In the genomic region with DNA sequence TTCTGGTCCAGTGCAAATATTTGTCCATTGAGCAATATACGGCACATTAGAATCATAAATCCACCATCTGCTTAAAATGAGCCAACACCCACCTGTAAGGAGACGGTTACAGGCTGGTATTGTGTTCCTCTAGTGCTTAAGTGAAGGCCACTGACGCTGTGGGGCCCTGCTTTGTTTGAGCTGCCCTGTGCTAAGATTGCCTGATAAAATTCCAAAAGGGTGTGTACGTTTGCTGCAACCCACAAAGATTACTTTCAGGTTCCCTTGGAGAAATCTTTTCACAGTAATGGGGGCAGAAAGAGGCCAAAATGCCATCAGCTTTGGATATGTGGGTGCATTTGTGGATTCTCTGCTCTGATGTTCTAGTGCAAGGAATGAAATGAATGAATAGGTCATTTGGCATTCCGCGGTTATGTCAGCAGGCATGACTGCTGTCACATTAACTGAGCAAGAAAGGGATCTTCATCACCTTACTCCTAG, we compare ENCODE assay signal across 14 cellular contexts. TPM values are rescaled to one million over a fixed set of nuclear protein-coding genes. Genes with fewer than 3 reads are reported as not detected.
DNase-seq lines count a peak whose midpoint lies in the region; ATAC-seq, FAIRE-seq and TF ChIP-seq lines count a peak whose summit lies in the region.
"Had no signal": no experiment of that assay in that cellular context is flagged by ENCODE, and none has a peak within 500 bp of the region (broad histone marks: within the 10 kb centered on the region; RNA-seq: fewer than 3 reads in every experiment).

No MANE protein-coding gene starts in this region.

- no TSS peak for BruUV-seq in HCT116 (replicated peaks; lab: Mats Ljungman, UMichigan)

- no peak overlapping the region for H3K14ac ChIP-seq in trophoblast cell (ENCODE audit: low read length)

- H3K4me1 Mint-ChIP-seq in CD8-positive, alpha-beta memory T cell: no peaks in the 10 kb centered on the region
- H3K4me1 Mint-ChIP-seq in CD8-positive, alpha-beta T cell (ENCODE audit: low read depth): peaks cover 2% of the 10 kb centered on the region

- no peak for TF ChIP-seq POLR2A in HCT116 (IDR thresholded peaks at IDR 0.05; ENCODE audit: borderline replicate concordance, extremely low read depth, insufficient read depth, insufficient read length)

- H3K4me3 ChIP-seq in HCT116 (replicated peaks in 1 of 2; ENCODE audit: low read depth in 1 of 2, low read length in 2 of 2) (no peak overlapping the region), trophoblast cell (ENCODE audit: low read depth, low read length) (no peak overlapping the region)
- H3K4me3 ChIP-seq in CD8-positive, alpha-beta memory T cell (ENCODE audit: low read length): no peak overlapping the region
- no peak overlapping the region for H3K4me3 ChIP-seq in CD8-positive, alpha-beta T cell (ENCODE audit: low read depth, low read length)
- H3K4me3 ChIP-seq: tibial artery had no signal

- no peak overlapping the region for H4K12ac ChIP-seq in trophoblast cell (ENCODE audit: low read depth, low read length)

- H3K9me2 ChIP-seq in HCT116 (ENCODE audit: insufficient read depth): no peaks in the 10 kb centered on the region; the same call in 1 of the 2 replicates

- no peak overlapping the region for H3K23ac ChIP-seq in trophoblast cell (ENCODE audit: low read length)

- no peak overlapping the region for H3K18ac ChIP-seq in trophoblast cell (ENCODE audit: low read length)

- CTCF ChIA-PET in HCT116 (lab: Charles Lee): no interaction called here
- CTCF ChIA-PET in CD8-positive, alpha-beta memory T cell (lab: Charles Lee): no interaction called here
- CTCF ChIA-PET in CD8-positive, alpha-beta T cell (lab: Charles Lee): no interaction called here

- TF ChIP-seq CTCF in HCT116 (IDR thresholded peaks at IDR 0.05 in 2 of 3, conservative IDR thresholded peaks at IDR 0.05 in 1 of 3; ENCODE audit: borderline replicate concordance in 1 of 3, insufficient read depth in 1 of 3, low read depth in 2 of 3, low read length in 2 of 3) (no peak), GM13977 (IDR thresholded peaks at IDR 0.05; ENCODE audit: extremely low read depth, insufficient read depth, missing control alignments) (no peak)
- no peak for TF ChIP-seq CTCF in CD8-positive, alpha-beta T cell (IDR thresholded peaks at IDR 0.05)

- intact Hi-C loops in HCT116 (cut with micrococcal nuclease): no loop called here
- intact Hi-C loops in CD8-positive, alpha-beta T cell (cut with DNase I, micrococcal nuclease): no loop called here

- no peak overlapping the region for H2BK12ac ChIP-seq in trophoblast cell (ENCODE audit: low read length)

- no peaks in the 10 kb centered on the region for H3K36me3 Mint-ChIP-seq in CD8-positive, alpha-beta memory T cell
- no peaks in the 10 kb centered on the region for H3K36me3 Mint-ChIP-seq in CD8-positive, alpha-beta T cell

- H3K9me3 Mint-ChIP-seq in CD8-positive, alpha-beta memory T cell: peaks cover 0 to 2% (median 0%) of the 10 kb centered on the region in 5 donors
- no peaks in the 10 kb centered on the region for H3K9me3 Mint-ChIP-seq in CD8-positive, alpha-beta T cell

- no peak overlapping the region for H3K27ac Mint-ChIP-seq in CD8-positive, alpha-beta memory T cell
- no peak overlapping the region for H3K27ac Mint-ChIP-seq in CD8-positive, alpha-beta T cell

- H3K4ac ChIP-seq in trophoblast cell (ENCODE audit: low read depth, low read length): no peak overlapping the region

- POLR2A ChIA-PET in HCT116 (lab: Charles Lee): no interaction called here
- POLR2A ChIA-PET in CD8-positive, alpha-beta memory T cell (lab: Charles Lee): no interaction called here
- POLR2A ChIA-PET in CD8-positive, alpha-beta T cell (lab: Charles Lee): no interaction called here

- H3K27me3 ChIP-seq in HCT116 (ENCODE audit: insufficient read depth, low read length) (no peaks in the 10 kb centered on the region), trophoblast cell (ENCODE audit: insufficient read depth, low read length) (no peaks in the 10 kb centered on the region)
- H3K27me3 ChIP-seq in CD8-positive, alpha-beta memory T cell (ENCODE audit: insufficient read depth, low read length, poor library complexity, severe bottlenecking): no peaks in the 10 kb centered on the region
- H3K27me3 ChIP-seq in CD8-positive, alpha-beta T cell (ENCODE audit: insufficient read depth, low read length): no peaks in the 10 kb centered on the region
- H3K27me3 ChIP-seq: tibial artery had no signal

- no peak overlapping the region for H2AK5ac ChIP-seq in trophoblast cell (ENCODE audit: low read length)

- peaks cover 8 to 52% of the 10 kb centered on the region in 2 donors for H3K27me3 Mint-ChIP-seq in CD8-positive, alpha-beta memory T cell
- H3K27me3 Mint-ChIP-seq in CD8-positive, alpha-beta T cell (ENCODE audit: low read depth): peaks cover 16% of the 10 kb centered on the region

- H3K79me1 ChIP-seq in trophoblast cell (ENCODE audit: low read length): no peaks in the 10 kb centered on the region

- H3K79me2 ChIP-seq in HCT116 (ENCODE audit: insufficient read depth, low read length): no peaks in the 10 kb centered on the region
- no peaks in the 10 kb centered on the region for H3K79me2 ChIP-seq in trophoblast cell (ENCODE audit: control insufficient read depth, insufficient read depth, low read length, poor library complexity)

- H3K27ac ChIP-seq in HCT116 (ENCODE audit: low read depth, low read length) (no peak overlapping the region), trophoblast cell (ENCODE audit: low read depth, low read length) (no peak overlapping the region)
- H3K27ac ChIP-seq in CD8-positive, alpha-beta memory T cell (ENCODE audit: low read depth, low read length): no peak overlapping the region
- no peak overlapping the region for H3K27ac ChIP-seq in CD8-positive, alpha-beta T cell (ENCODE audit: low read depth, low read length)
- H3K27ac ChIP-seq: tibial artery, WERI-Rb-1 had no signal

- in situ Hi-C loops in GM13977 (cut with MboI; ENCODE audit: low pct_unique_long_range_greater_than_20kb, low sequenced_read_pairs, unreplicated experiment): no loop called here

- H4K20me1 ChIP-seq in HCT116 (ENCODE audit: insufficient read depth): no peaks in the 10 kb centered on the region

- no peak for TF ChIP-seq RAD21 in HCT116 (IDR thresholded peaks at IDR 0.05; ENCODE audit: low read depth)

- no peak overlapping the region for H3K9ac ChIP-seq in HCT116 (ENCODE audit: low read length)
- H3K9ac ChIP-seq in trophoblast cell (ENCODE audit: low read length): no peak overlapping the region

- FAIRE-seq in RCC 7860 (lab: Jason Lieb, UNC): no peak

- ATAC-seq in HCT116: no peak; the same call in 1 of the 2 replicates
- no peak for ATAC-seq in CD8-positive, alpha-beta T cell

- no CpG with 5 or more reads among the region's 6 CpGs for WGBS in trophoblast cell (ENCODE audit: extremely low coverage, insufficient coverage, insufficient read length)

- H3K4me2 ChIP-seq in HCT116 (ENCODE audit: low read length): no peak overlapping the region
- H3K4me2 ChIP-seq in trophoblast cell (ENCODE audit: low read length): peak overlapping the region; percentile 17

- H2AFZ ChIP-seq in HCT116 (ENCODE audit: low read depth, low read length, poor library complexity, severe bottlenecking): peak overlapping the region; percentile 45
- H2AFZ ChIP-seq in trophoblast cell (ENCODE audit: insufficient read depth, low read length, poor library complexity): no peak overlapping the region

- no peaks in the 10 kb centered on the region for H3K36me3 ChIP-seq in HCT116 (ENCODE audit: control insufficient read depth in 1 of 2, insufficient read depth in 2 of 2, low read length in 2 of 2)
- no peaks in the 10 kb centered on the region for H3K36me3 ChIP-seq in trophoblast cell (ENCODE audit: control insufficient read depth in 1 of 2, insufficient read depth in 2 of 2, low read length in 2 of 2)
- H3K36me3 ChIP-seq in CD8-positive, alpha-beta memory T cell (ENCODE audit: insufficient read depth, low read length): no peaks in the 10 kb centered on the region
- H3K36me3 ChIP-seq in CD8-positive, alpha-beta T cell (ENCODE audit: insufficient read depth, low read length): no peaks in the 10 kb centered on the region
- H3K36me3 ChIP-seq: tibial artery, WERI-Rb-1 had no signal

- no peak for DNase-seq in HCT116 (ENCODE audit: low read depth, low spot score)
- peak; percentile 73 for DNase-seq in NCI-H2171 treated with DMSO at 0.1 percent for 48 hours (lab: John Stamatoyannopoulos, UW)
- DNase-seq in dedifferentiated amniotic fluid mesenchymal stem cell (ENCODE audit: extremely low spot score): peak; percentile 34
- peak; percentile 91 to 95 for DNase-seq in trophoblast cell
- no peak for DNase-seq in GM13977 (ENCODE audit: low spot score)
- no peak for DNase-seq in CD8-positive, alpha-beta memory T cell
- DNase-seq in RCC 7860 (ENCODE audit: low spot score): no peak
- no peak for DNase-seq in CD8-positive, alpha-beta T cell
- DNase-seq: NCI-H2227 treated with DMSO at 0.1 percent for 48 hours; stimulated activated CD4-positive, alpha-beta T cell treated with anti-CD3 and anti-CD28 coated beads, Interleukin-2, amount 100 ng/mL, for 24 hours; tibial artery; WERI-Rb-1 had no signal

- H3K9me3 ChIP-seq in HCT116 (ENCODE audit: control insufficient read depth in 1 of 2, insufficient read depth in 1 of 2, low read depth in 1 of 2, low read length in 2 of 2) (no peaks in the 10 kb centered on the region), trophoblast cell (ENCODE audit: insufficient read depth, low read depth, low read length) (no peaks in the 10 kb centered on the region)
- no peaks in the 10 kb centered on the region for H3K9me3 ChIP-seq in CD8-positive, alpha-beta memory T cell (ENCODE audit: low read length)
- no peaks in the 10 kb centered on the region for H3K9me3 ChIP-seq in CD8-positive, alpha-beta T cell (ENCODE audit: low read length)
- H3K9me3 ChIP-seq: tibial artery had no signal

- H3K4me3 Mint-ChIP-seq in CD8-positive, alpha-beta memory T cell: no peak overlapping the region
- no peak overlapping the region for H3K4me3 Mint-ChIP-seq in CD8-positive, alpha-beta T cell

- H2BK120ac ChIP-seq in trophoblast cell (ENCODE audit: insufficient read depth, low read length, poor library complexity): no peak overlapping the region

- RAD21 ChIA-PET in HCT116 (lab: Charles Lee; ENCODE audit: low non-redundant PET in 1 of 2, low total read pairs in 2 of 2, uncharacterized antibody in 2 of 2, unreplicated experiment in 2 of 2): no interaction called here

- H4K91ac ChIP-seq in trophoblast cell (ENCODE audit: low read depth, low read length): no peak overlapping the region

- H3K4me1 ChIP-seq in HCT116 (ENCODE audit: control insufficient read depth in 1 of 2, insufficient read depth in 2 of 2, low read length in 2 of 2): peaks cover 3 to 6% of the 10 kb centered on the region in 2 experiments; a peak in 2 of 4 replicates
- H3K4me1 ChIP-seq in trophoblast cell (ENCODE audit: control insufficient read depth in 1 of 2, insufficient read depth in 2 of 2, low read length in 2 of 2): peaks cover 4 to 7% of the 10 kb centered on the region in 2 experiments
- H3K4me1 ChIP-seq in CD8-positive, alpha-beta memory T cell (ENCODE audit: insufficient read depth, low read length): no peaks in the 10 kb centered on the region
- H3K4me1 ChIP-seq in CD8-positive, alpha-beta T cell (ENCODE audit: insufficient read depth, low read length): no peaks in the 10 kb centered on the region
- H3K4me1 ChIP-seq: tibial artery had no signal

- no peak overlapping the region for H2BK5ac ChIP-seq in trophoblast cell (ENCODE audit: low read depth, low read length, poor library complexity)

- no peak overlapping the region for H4K8ac ChIP-seq in trophoblast cell (ENCODE audit: low read depth, low read length)

RNA-seq across cellular contexts. Expression of a gene that starts 34.4 kb away (rescaled TPM):
- not detected for total RNA-seq in HCT116 (2021; ENCODE audit: unreplicated experiment)
- not detected in 2 replicates for polyA plus RNA-seq in HCT116 (2012)
- 0.12 TPM in 1 of 2 replicates, not detected in the other for polyA plus RNA-seq in trophoblast cell (2013)
- not detected for total RNA-seq in CD8-positive, alpha-beta memory T cell
- polyA plus RNA-seq in CD8-positive, alpha-beta memory T cell: not detected
- total RNA-seq in CD8-positive, alpha-beta T cell: not detected
- total RNA-seq: epithelial cell of proximal tubule, mononuclear cell had no signal

RNA-seq across cellular contexts. Expression of a gene that starts 42.6 kb away (rescaled TPM):
- total RNA-seq in HCT116 (2021; ENCODE audit: unreplicated experiment): 0.93 TPM
- not detected in 2 replicates for polyA plus RNA-seq in HCT116 (2012)
- 0.31 and 0.68 TPM in 2 replicates for polyA plus RNA-seq in trophoblast cell (2013)
- total RNA-seq in CD8-positive, alpha-beta memory T cell: not detected
- polyA plus RNA-seq in CD8-positive, alpha-beta memory T cell: not detected
- total RNA-seq in CD8-positive, alpha-beta T cell: not detected
- total RNA-seq: mononuclear cell had no signal

Comparison
In these comparisons a context has a peak if more than half of its experiments do, and no peak if none do; other contexts are left out.
1. DNase-seq: peak in NCI-H2171 treated with DMSO at 0.1 percent for 48 hours (single experiment), dedifferentiated amniotic fluid mesenchymal stem cell (single experiment) and trophoblast cell (2 of 2); none in HCT116 (single experiment), GM13977 (single experiment), CD8-positive, alpha-beta memory T cell (0 of 5), RCC 7860 (single experiment) and CD8-positive, alpha-beta T cell (0 of 7).